Comparison of ENCODE assay signal across 21 cellular contexts in genomic region chr18:7641813-7642212, GRCh38.
DNase-seq lines count a peak whose midpoint lies in the region; ATAC-seq, FAIRE-seq and TF ChIP-seq lines count a peak whose summit lies in the region.
"Had no signal": no experiment of that assay in that cellular context is flagged by ENCODE, and none has a peak within 500 bp of the region (broad histone marks: within the 10 kb centered on the region; RNA-seq: fewer than 3 reads in every experiment).

No MANE protein-coding gene starts in this region.

- peak; percentile 56 for FAIRE-seq in HepG2 (lab: Jason Lieb, UNC)
- FAIRE-seq: H1, HTR-8/SVneo had no signal

- TF ChIP-seq POLR2A in esophagus muscularis mucosa (IDR thresholded peaks at IDR 0.05; ENCODE audit: low read depth) (no peak), HepG2 (IDR thresholded peaks at IDR 0.05; ENCODE audit: insufficient read depth in 1 of 2, low read depth in 2 of 2, low read length in 2 of 2) (no peak)

- H3K36me3 ChIP-seq in Caco-2 (ENCODE audit: control insufficient read depth, insufficient read depth, low read length) (no peaks in the 10 kb centered on the region), esophagus muscularis mucosa (no peaks in the 10 kb centered on the region), HepG2 (replicated peaks in 1 of 2; ENCODE audit: control insufficient read depth in 1 of 2, insufficient read depth in 2 of 2, low read length in 2 of 2) (no peaks in the 10 kb centered on the region), upper lobe of right lung (no peaks in the 10 kb centered on the region)
- H3K36me3 ChIP-seq: BLaER1 treated with 17β-estradiol and CSF1 and Interleukin-3, amounts not matched to agents 10 nM and 100 nM had no signal

- BruUV-seq in Caco-2 (replicated peaks; lab: Mats Ljungman, UMichigan) = no TSS peak
- BruUV-seq in HepG2 (replicated peaks; lab: Mats Ljungman, UMichigan) = no TSS peak

- H3K27ac ChIP-seq in esophagus muscularis mucosa (replicated peaks in 1 of 4) (no peak overlapping the region), HepG2 (ENCODE audit: extremely low read length, insufficient read depth, low read length) (no peak overlapping the region), upper lobe of right lung (no peak overlapping the region)
- H3K27ac ChIP-seq: 22Rv1; BLaER1 treated with 17β-estradiol and CSF1 and Interleukin-3, amounts not matched to agents 10 nM and 100 nM; HL-60 had no signal

- H3K9me3 Mint-ChIP-seq in Caco-2 (ENCODE audit: unreplicated experiment) (no peaks in the 10 kb centered on the region), nephron progenitor cell (no peaks in the 10 kb centered on the region)
- H3K9me3 Mint-ChIP-seq: CD8-positive, alpha-beta T cell; H9 had no signal

- no peaks in the 10 kb centered on the region for H4K20me1 ChIP-seq in HepG2 (ENCODE audit: insufficient read depth, low read length)
- H4K20me1 ChIP-seq: BLaER1 treated with 17β-estradiol and CSF1 and Interleukin-3, amounts not matched to agents 10 nM and 100 nM had no signal

- H3K4me3 Mint-ChIP-seq in Caco-2 (ENCODE audit: unreplicated experiment) (peak overlapping the region; percentile 24), nephron progenitor cell (no peak overlapping the region)
- H3K4me3 Mint-ChIP-seq: B cell; CD8-positive, alpha-beta T cell; H9; IgD-negative memory B cell had no signal

- H2AFZ ChIP-seq in HepG2 (ENCODE audit: low read length) = no peak overlapping the region

- CTCF ChIA-PET in Caco-2 (lab: Charles Lee) = no interaction called here
- CTCF ChIA-PET in HepG2 (lab: Yijun Ruan, JAX; ENCODE audit: low intra/inter-chr PET ratio, low total read pairs) = no interaction called here

- in situ Hi-C loops in HepG2 (cut with HindIII; ENCODE audit: extremely low pct_ligation_motif_present, low pct_unique_long_range_greater_than_20kb) = no loop called here

- peak overlapping the region; percentile 73 for H3K27ac Mint-ChIP-seq in Caco-2 (ENCODE audit: unreplicated experiment)
- peak overlapping the region; percentile 89 for H3K27ac Mint-ChIP-seq in nephron progenitor cell
- H3K27ac Mint-ChIP-seq: B cell; CD8-positive, alpha-beta T cell; H9; IgD-negative memory B cell had no signal

- POLR2A ChIA-PET in Caco-2 (lab: Charles Lee) = no interaction called here
- POLR2A ChIA-PET in HepG2 (lab: Yijun Ruan, JAX) = no interaction called here

- WGBS in esophagus muscularis mucosa = 97% methylated on average over 4 of the region's 4 CpGs
- WGBS in HepG2 (ENCODE audit: low lambda C conversion rate) = 47% methylated on average over 4 of the region's 4 CpGs

- DNase-seq in Caco-2 (no peak), esophagus muscularis mucosa (ENCODE audit: extremely low spot score) (peak; percentile 7), HepG2 (ENCODE audit: low spot score) (peak; percentile 43), nephron progenitor cell (no peak), upper lobe of right lung (no peak), GM20000 (ENCODE audit: low spot score) (no peak), NCI-H2227 treated with DMSO at 0.1 percent for 48 hours (lab: John Stamatoyannopoulos, UW) (no peak)
- DNase-seq in activated CD4-positive, alpha-beta T cell treated with anti-CD3 and anti-CD28 coated beads for 4 hours = no peak
- DNase-seq: CD8-positive, alpha-beta T cell; DMS 273 treated with DMSO at 0.1 percent for 48 hours; DMS79; GDM1; H9; KBM-7 had no signal

- H3K27me3 ChIP-seq in Caco-2 (replicated peaks; ENCODE audit: control insufficient read depth, insufficient read depth, low read length) (no peaks in the 10 kb centered on the region), esophagus muscularis mucosa (no peaks in the 10 kb centered on the region), HepG2 (ENCODE audit: control insufficient read depth in 1 of 2, insufficient read depth in 2 of 2, low read length in 2 of 2) (no peaks in the 10 kb centered on the region), upper lobe of right lung (no peaks in the 10 kb centered on the region)
- H3K27me3 ChIP-seq: BLaER1 treated with 17β-estradiol and CSF1 and Interleukin-3, amounts not matched to agents 10 nM and 100 nM had no signal

- TF ChIP-seq CTCF in Caco-2 (IDR thresholded peaks at IDR 0.05; ENCODE audit: insufficient read depth in 1 of 2, low read depth in 1 of 2, low read length in 1 of 2, severe bottlenecking in 1 of 2, unreplicated experiment in 1 of 2) (no peak), esophagus muscularis mucosa (IDR thresholded peaks at IDR 0.05) (no peak), HepG2 (CRISPR knock-in tag; IDR thresholded peaks at IDR 0.05) (no peak), nephron progenitor cell (IDR thresholded peaks at IDR 0.05) (no peak), upper lobe of right lung (IDR thresholded peaks at IDR 0.05) (no peak), GM20000 (IDR thresholded peaks at IDR 0.05; ENCODE audit: extremely low read depth, missing control alignments) (no peak)

- H3K36me3 Mint-ChIP-seq in Caco-2 (ENCODE audit: insufficient read depth, unreplicated experiment) = peaks cover 24% of the 10 kb centered on the region
- no peaks in the 10 kb centered on the region for H3K36me3 Mint-ChIP-seq in nephron progenitor cell (ENCODE audit: low read depth)
- H3K36me3 Mint-ChIP-seq: CD8-positive, alpha-beta T cell; IgD-negative memory B cell had no signal

- peaks cover 74% of the 10 kb centered on the region for H3K4me1 ChIP-seq in Caco-2
- peaks cover 26 to 35% (median 28%) of the 10 kb centered on the region in 4 donors for H3K4me1 ChIP-seq in esophagus muscularis mucosa
- H3K4me1 ChIP-seq in HepG2 (ENCODE audit: insufficient read depth, low read length) = peaks cover 49% of the 10 kb centered on the region
- peaks cover 5% of the 10 kb centered on the region for H3K4me1 ChIP-seq in upper lobe of right lung

- ATAC-seq in HepG2 (peak; percentile 47; the same call in 2 of the 3 replicates), upper lobe of right lung (no peak)
- ATAC-seq: CD8-positive, alpha-beta T cell had no signal

- no peaks in the 10 kb centered on the region for H3K9me3 ChIP-seq in Caco-2
- no peaks in the 10 kb centered on the region for H3K9me3 ChIP-seq in esophagus muscularis mucosa
- H3K9me3 ChIP-seq in HepG2 (ENCODE audit: low read length) = no peaks in the 10 kb centered on the region
- no peaks in the 10 kb centered on the region for H3K9me3 ChIP-seq in upper lobe of right lung
- H3K9me3 ChIP-seq: BLaER1 treated with 17β-estradiol and CSF1 and Interleukin-3, amounts not matched to agents 10 nM and 100 nM had no signal

- no peak for TF ChIP-seq RAD21 in HepG2 (CRISPR knock-in tag; IDR thresholded peaks at IDR 0.05)

- no peak overlapping the region for H3K4me3 ChIP-seq in Caco-2 (ENCODE audit: low read depth, low read length)
- no peak overlapping the region for H3K4me3 ChIP-seq in esophagus muscularis mucosa
- H3K4me3 ChIP-seq in HepG2 (replicated peaks in 1 of 3; ENCODE audit: insufficient read depth in 1 of 3, low read depth in 2 of 3, low read length in 3 of 3) = no peak overlapping the region; a peak in 1 of 6 replicates
- no peak overlapping the region for H3K4me3 ChIP-seq in upper lobe of right lung
- H3K4me3 ChIP-seq: BLaER1 treated with 17β-estradiol and CSF1 and Interleukin-3, amounts not matched to agents 10 nM and 100 nM had no signal

- TF ChIP-seq EP300 in esophagus muscularis mucosa (IDR thresholded peaks at IDR 0.05) (no peak), HepG2 (IDR thresholded peaks at IDR 0.05; ENCODE audit: low read depth in 2 of 2, low read length in 2 of 2) (no peak), HepG2 (CRISPR knock-in tag; IDR thresholded peaks at IDR 0.05; ENCODE audit: borderline replicate concordance) (no peak)

- intact Hi-C loops in Caco-2 (cut with micrococcal nuclease; ENCODE audit: unreplicated experiment) (no loop called here), esophagus muscularis mucosa (cut with DNase I) (no loop called here), HepG2 (cut with micrococcal nuclease; ENCODE audit: unreplicated experiment) (no loop called here), upper lobe of right lung (cut with DNase I) (no loop called here)

- H3K27me3 Mint-ChIP-seq in Caco-2 (ENCODE audit: insufficient read depth, unreplicated experiment) (no peaks in the 10 kb centered on the region), nephron progenitor cell (ENCODE audit: low read depth, poor library complexity) (peaks cover 3% of the 10 kb centered on the region)
- H3K27me3 Mint-ChIP-seq: B cell, IgD-negative memory B cell had no signal

- H3K79me2 ChIP-seq in HepG2 (ENCODE audit: insufficient read depth, low read length) = no peaks in the 10 kb centered on the region

- H3K4me2 ChIP-seq in HepG2 (ENCODE audit: low read depth, low read length) = peak overlapping the region; percentile 35

- no peak overlapping the region for H3K9ac ChIP-seq in HepG2 (ENCODE audit: insufficient read depth, low read depth, low read length)
- H3K9ac ChIP-seq: BLaER1 treated with 17β-estradiol and CSF1 and Interleukin-3, amounts not matched to agents 10 nM and 100 nM had no signal

- H3K4me1 Mint-ChIP-seq in Caco-2 (ENCODE audit: low read depth, unreplicated experiment) (peaks cover 26% of the 10 kb centered on the region), nephron progenitor cell (peaks cover 20% of the 10 kb centered on the region)
- H3K4me1 Mint-ChIP-seq: B cell, IgD-negative memory B cell had no signal

TF ChIP-seq in HepG2, 621 proteins besides CTCF, POLR2A, EP300 and RAD21 (continues in another document):
- peak; percentile 97 for TF ChIP-seq ZNF263 (CRISPR knock-in tag; IDR thresholded peaks at IDR 0.05)
- no peak for TF ChIP-seq CEBPB (IDR thresholded peaks at IDR 0.05; ENCODE audit: borderline replicate concordance, low read depth, low read length)
- TF ChIP-seq ZNF331 (CRISPR knock-in tag; IDR thresholded peaks at IDR 0.05) = 0 out of 2 replicates have a peak, but pooled peaks have one; percentile 20
- TF ChIP-seq ZNF644 (CRISPR knock-in tag; IDR thresholded peaks at IDR 0.05; ENCODE audit: low read depth) = peak; percentile 67; the same call in 1 of the 2 replicates
- TF ChIP-seq CBX1 (IDR thresholded peaks at IDR 0.05; ENCODE audit: low read depth) = no peak
- no peak for TF ChIP-seq SOX13 (IDR thresholded peaks at IDR 0.05)
- TF ChIP-seq SOX13 (CRISPR knock-in tag; conservative IDR thresholded peaks at IDR 0.05 in 1 of 2, IDR thresholded peaks at IDR 0.05 in 1 of 2) = peak in 1 of 2 experiments; percentile 18; a peak in 1 of 4 replicates
- no peak for TF ChIP-seq SMAD9 (CRISPR knock-in tag; IDR thresholded peaks at IDR 0.05)
- TF ChIP-seq MED1 (CRISPR knock-in tag; IDR thresholded peaks at IDR 0.05) = 0 out of 2 replicates have a peak, but pooled peaks have one; percentile 14
- TF ChIP-seq SOX5 (CRISPR knock-in tag; IDR thresholded peaks at IDR 0.05; ENCODE audit: borderline replicate concordance) = peak; percentile 23; the same call in 1 of the 2 replicates
- TF ChIP-seq ZNF747 (CRISPR knock-in tag; IDR thresholded peaks at IDR 0.05; ENCODE audit: borderline replicate concordance) = no peak
- no peak for TF ChIP-seq LBX2 (CRISPR knock-in tag; IDR thresholded peaks at IDR 0.05; ENCODE audit: borderline replicate concordance)
- TF ChIP-seq POGZ (CRISPR knock-in tag; IDR thresholded peaks at IDR 0.05) = peak; percentile 36; the same call in 1 of the 2 replicates

Comparison
In these comparisons a context has a peak if more than half of its experiments do, and no peak if none do; other contexts are left out.
1. DNase-seq: peak in esophagus muscularis mucosa (single experiment) and HepG2 (single experiment); none in Caco-2 (0 of 2), nephron progenitor cell (single experiment), activated CD4-positive, alpha-beta T cell treated with anti-CD3 and anti-CD28 coated beads for 4 hours (0 of 2), upper lobe of right lung (single experiment), GM20000 (single experiment) and NCI-H2227 treated with DMSO at 0.1 percent for 48 hours (single experiment).